Comparison of ENCODE assay signal across 1 cellular context in genomic region chr3:148600902-148601765, GRCh38.
TF ChIP-seq lines count a peak whose summit lies in the region.

No MANE protein-coding gene starts in this region.

TF ChIP-seq in HepG2, 621 proteins besides CTCF, POLR2A, EP300 and RAD21 (continued from another document):
- TF ChIP-seq ZUFSP (CRISPR knock-in tag; IDR thresholded peaks at IDR 0.05; ENCODE audit: borderline replicate concordance): no peak
- TF ChIP-seq SRSF4 (IDR thresholded peaks at IDR 0.05; ENCODE audit: low read depth, low read length, poor library complexity, severe bottlenecking): no peak
- TF ChIP-seq, protein P1, sequence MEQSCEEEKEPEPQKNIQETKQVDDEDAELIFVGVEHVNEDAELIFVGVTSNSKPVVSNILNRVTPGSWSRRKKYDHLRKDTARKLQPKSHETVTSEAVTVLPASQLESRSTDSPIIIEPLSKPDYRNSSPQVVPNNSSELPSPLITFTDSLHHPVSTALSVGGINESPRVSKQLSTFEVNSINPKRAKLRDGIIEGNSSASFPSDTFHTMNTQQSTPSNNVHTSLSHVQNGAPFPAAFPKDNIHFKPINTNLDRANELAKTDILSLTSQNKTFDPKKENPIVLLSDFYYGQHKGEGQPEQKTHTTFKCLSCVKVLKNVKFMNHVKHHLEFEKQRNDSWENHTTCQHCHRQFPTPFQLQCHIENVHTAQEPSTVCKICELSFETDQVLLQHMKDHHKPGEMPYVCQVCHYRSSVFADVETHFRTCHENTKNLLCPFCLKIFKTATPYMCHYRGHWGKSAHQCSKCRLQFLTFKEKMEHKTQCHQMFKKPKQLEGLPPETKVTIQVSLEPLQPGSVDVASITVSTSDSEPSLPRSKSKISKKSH (CRISPR knock-in tag; IDR thresholded peaks at IDR 0.05; ENCODE audit: borderline replicate concordance): no peak
- no peak for TF ChIP-seq SOX6 (IDR thresholded peaks at IDR 0.05)
- TF ChIP-seq SOX6 (CRISPR knock-in tag; IDR thresholded peaks at IDR 0.05): peak; percentile 91
